ENCODE assay signal across 7 cellular contexts in the genomic region with DNA sequence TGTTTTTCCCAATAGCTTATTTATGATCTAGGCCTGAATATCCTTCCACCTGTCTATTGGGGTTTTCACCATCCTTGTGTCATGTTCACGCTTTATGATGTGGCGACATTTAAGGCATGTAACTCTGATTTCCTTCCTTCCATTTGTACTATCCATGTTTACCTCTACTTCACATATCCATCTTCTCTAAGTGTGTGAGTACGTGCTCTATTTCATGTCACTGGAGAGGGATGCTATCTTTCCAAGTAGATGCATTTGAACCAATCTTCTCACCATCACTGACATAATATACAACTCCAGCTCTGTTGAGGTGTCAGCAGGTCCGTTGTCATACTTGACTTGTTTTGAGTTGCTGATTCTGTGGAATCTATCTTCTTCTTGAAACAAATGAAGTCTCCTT.
"Had no signal": no experiment of that assay in that cellular context is flagged by ENCODE, and none has a peak within 500 bp of the region (broad histone marks: within the 10 kb centered on the region; RNA-seq: fewer than 3 reads in every experiment).

No MANE protein-coding gene starts in this region.

- H3K27ac ChIP-seq: HL-60 had no signal

- H3K4me3 Mint-ChIP-seq: GM23338, H9, HFFc6 had no signal

- H3K27ac Mint-ChIP-seq: GM23338, H9 had no signal

- ATAC-seq: GM23338, K562 had no signal

- DNase-seq: H9, HCEC 1CT, KG1 had no signal

- H3K4me2 ChIP-seq: GM23338 had no signal

- H3K9me3 Mint-ChIP-seq: GM23338, H9, HFFc6 had no signal

- H3K4me1 Mint-ChIP-seq: H9 had no signal

- H3K4me3 ChIP-seq: GM23338, K562 had no signal

- H2AFZ ChIP-seq: GM23338 had no signal
